1 cellular context compared by ENCODE assay signal in genomic region chr14:22026527-22026926, GRCh38.
TF ChIP-seq lines count a peak whose summit lies in the region.

No MANE protein-coding gene starts in this region.

TF ChIP-seq in HCT116, 20 proteins besides CTCF, POLR2A, EP300 and RAD21 (continued from another document):
- TF ChIP-seq REST (IDR thresholded peaks at IDR 0.05; ENCODE audit: low read depth) (no peak), CEBPB (IDR thresholded peaks at IDR 0.05; ENCODE audit: low read depth) (no peak), ZFX (IDR thresholded peaks at IDR 0.05) (no peak), SP1 (IDR thresholded peaks at IDR 0.05; ENCODE audit: low read depth) (no peak)
